Comparison of ENCODE assay signal across 8 cellular contexts in genomic region chr3:10193692-10194327, GRCh38. TPM values are rescaled to one million over a fixed set of nuclear protein-coding genes. Genes with fewer than 3 reads are reported as not detected.
A peak's percentile ranks its signal among the peaks of the same experiment; 100 is the strongest.
DNase-seq lines count a peak whose midpoint lies in the region; ATAC-seq and TF ChIP-seq lines count a peak whose summit lies in the region.

No MANE protein-coding gene starts in this region.

- H3K9me3 Mint-ChIP-seq in CD4-positive, alpha-beta T cell, result no peaks in the 10 kb centered on the region
- H3K9me3 Mint-ChIP-seq in progenitor cell of endocrine pancreas (ENCODE audit: low read depth), result no peaks in the 10 kb centered on the region

- peak overlapping the region; percentile 86 for H3K4me3 Mint-ChIP-seq in CD4-positive, alpha-beta T cell
- H3K4me3 Mint-ChIP-seq in T-helper 17 cell (peak overlapping the region; percentile 69), progenitor cell of endocrine pancreas (ENCODE audit: low read depth) (no peak overlapping the region)

- H3K36me3 Mint-ChIP-seq in CD4-positive, alpha-beta T cell (ENCODE audit: low read depth), result no peaks in the 10 kb centered on the region
- no peaks in the 10 kb centered on the region for H3K36me3 Mint-ChIP-seq in T-helper 17 cell (ENCODE audit: low read depth)
- no peaks in the 10 kb centered on the region for H3K36me3 Mint-ChIP-seq in progenitor cell of endocrine pancreas (ENCODE audit: insufficient read depth)

- H3K4me1 ChIP-seq in esophagus (ENCODE audit: control insufficient read depth in 2 of 2, insufficient read depth in 2 of 2, low read length in 1 of 2), result peaks cover 8 to 52% of the 10 kb centered on the region in 2 donors

- H3K27me3 ChIP-seq in CD4-positive, alpha-beta T cell (ENCODE audit: control insufficient read depth, insufficient read depth, low read length), result no peaks in the 10 kb centered on the region
- H3K27me3 ChIP-seq in esophagus (ENCODE audit: control insufficient read depth in 1 of 2, insufficient read depth in 2 of 2, low read length in 2 of 2), result no peaks in the 10 kb centered on the region

- 51 to 53% methylated on average over 14 of the region's 14 CpGs for WGBS in esophagus, 2 donors

- H3K36me3 ChIP-seq in esophagus (ENCODE audit: control insufficient read depth in 2 of 2, insufficient read depth in 2 of 2, low read length in 1 of 2), result no peaks in the 10 kb centered on the region

- CTCF ChIA-PET in CD4-positive, alpha-beta T cell (lab: Charles Lee), result interaction anchor here (0.6 to 2.0 kb wide), 7 partner anchors 7 to 70 kb away, joined by 3 to 7 read pairs (median 3); partner anchors contain the start of gene IRAK2

- H3K4me3 ChIP-seq in esophagus (ENCODE audit: low read depth in 1 of 2, low read length in 2 of 2), result no peak overlapping the region

- no peak for TF ChIP-seq CTCF in CD4-positive, alpha-beta T cell (IDR thresholded peaks at IDR 0.05)
- TF ChIP-seq CTCF in progenitor cell of endocrine pancreas (IDR thresholded peaks at IDR 0.05; ENCODE audit: unreplicated experiment), result no peak

- DNase-seq in CD4-positive, alpha-beta T cell, result peak in 1 of 10 experiments; percentile 4
- DNase-seq in T-helper 17 cell, result no peak
- DNase-seq in progenitor cell of endocrine pancreas (ENCODE audit: low spot score, unreplicated experiment), result no peak
- DNase-seq in AG08396 (ENCODE audit: low spot score), result no peak
- no peak for DNase-seq in NCI-H748 treated with DMSO at 0.1 percent for 48 hours (lab: John Stamatoyannopoulos, UW)
- DNase-seq in central memory CD4-positive, alpha-beta T cell, result no peak

- H3K9me3 ChIP-seq in CD4-positive, alpha-beta T cell (ENCODE audit: control insufficient read depth, low read length), result no peaks in the 10 kb centered on the region
- H3K9me3 ChIP-seq in T-helper 17 cell (ENCODE audit: control insufficient read depth, low read length, poor library complexity, severe bottlenecking) (no peaks in the 10 kb centered on the region), esophagus (ENCODE audit: control insufficient read depth in 2 of 2, insufficient read depth in 1 of 2, low read depth in 1 of 2, low read length in 1 of 2) (no peaks in the 10 kb centered on the region)

- peaks cover 84% of the 10 kb centered on the region for H3K4me1 Mint-ChIP-seq in CD4-positive, alpha-beta T cell (ENCODE audit: low read depth)
- H3K4me1 Mint-ChIP-seq in T-helper 17 cell, result peaks cover 70% of the 10 kb centered on the region
- H3K4me1 Mint-ChIP-seq in progenitor cell of endocrine pancreas (ENCODE audit: low read depth), result peaks cover 21% of the 10 kb centered on the region

- no peaks in the 10 kb centered on the region for H3K27me3 Mint-ChIP-seq in CD4-positive, alpha-beta T cell
- H3K27me3 Mint-ChIP-seq in T-helper 17 cell (no peaks in the 10 kb centered on the region), progenitor cell of endocrine pancreas (no peaks in the 10 kb centered on the region)

- POLR2A ChIA-PET in CD4-positive, alpha-beta T cell (lab: Charles Lee), result interaction anchor here (0.7 to 4.2 kb wide), 30 partner anchors 8 to 545 kb away, joined by 3 to 30 read pairs (median 7); partner anchors contain the start of genes CRELD1, IRAK2, JAGN1 and MTMR14

- intact Hi-C loops in CD4-positive, alpha-beta T cell (cut with DNase I, micrococcal nuclease), result loop anchor here in 1 of 2 experiments (2.0 to 10.0 kb wide), 4 partner anchors 29 to 68 kb away; partner anchors contain the start of genes IRAK2 and VHL

- H3K27ac ChIP-seq in CD4-positive, alpha-beta T cell (ENCODE audit: low read depth, low read length), result peak overlapping the region; percentile 89
- peak overlapping the region; percentile 92 to 97 for H3K27ac ChIP-seq in esophagus (ENCODE audit: low read depth in 2 of 2, low read length in 1 of 2)

- H3K27ac Mint-ChIP-seq in CD4-positive, alpha-beta T cell, result peak overlapping the region; percentile 96
- peak overlapping the region; percentile 100 for H3K27ac Mint-ChIP-seq in T-helper 17 cell
- H3K27ac Mint-ChIP-seq in progenitor cell of endocrine pancreas, result peak overlapping the region; percentile 84

- no peak for ATAC-seq in CD4-positive, alpha-beta T cell (ENCODE audit: poor library complexity)
- no peak for ATAC-seq in T-helper 17 cell
- ATAC-seq in HG03571 (IDR thresholded peaks at IDR 0.05; ENCODE audit: unreplicated experiment), result no peak

RNA-seq across cellular contexts. Expression of gene IRAK2, which starts 29.1 kb away (rescaled TPM):
- total RNA-seq in CD4-positive, alpha-beta T cell, result 1 to 10 TPM; 1.4 to 1.6 TPM
- total RNA-seq in T-helper 17 cell (1 to 10 TPM; 4.6 to 5.0 TPM), progenitor cell of endocrine pancreas (0.36 and 0.40 TPM in 2 replicates)
- 1 to 10 TPM; 6.1 to 7.1 TPM for polyA plus RNA-seq in esophagus

RNA-seq across cellular contexts. Expression of gene VHL, which starts 52.2 kb away (rescaled TPM):
- 10 to 100 TPM; 54.4 to 58.2 TPM for total RNA-seq in CD4-positive, alpha-beta T cell
- total RNA-seq in T-helper 17 cell (10 to 100 TPM; 56.3 to 63.7 TPM), progenitor cell of endocrine pancreas (70.3 and 72.5 TPM in 2 replicates)
- 10 to 100 TPM; 16.3 to 29.0 TPM for polyA plus RNA-seq in esophagus

RNA-seq across cellular contexts. Expression of gene TATDN2, which starts 54.4 kb away (rescaled TPM):
- 10 to 100 TPM; 48.7 to 50.2 TPM for total RNA-seq in CD4-positive, alpha-beta T cell
- total RNA-seq in T-helper 17 cell, result 10 to 100 TPM; 56.8 to 63.7 TPM
- 10 to 100 TPM; 10.9 to 15.0 TPM for polyA plus RNA-seq in esophagus
- total RNA-seq in progenitor cell of endocrine pancreas, result 34.5 and 35.5 TPM in 2 replicates
